8 cellular contexts compared by ENCODE assay signal in the genomic region with DNA sequence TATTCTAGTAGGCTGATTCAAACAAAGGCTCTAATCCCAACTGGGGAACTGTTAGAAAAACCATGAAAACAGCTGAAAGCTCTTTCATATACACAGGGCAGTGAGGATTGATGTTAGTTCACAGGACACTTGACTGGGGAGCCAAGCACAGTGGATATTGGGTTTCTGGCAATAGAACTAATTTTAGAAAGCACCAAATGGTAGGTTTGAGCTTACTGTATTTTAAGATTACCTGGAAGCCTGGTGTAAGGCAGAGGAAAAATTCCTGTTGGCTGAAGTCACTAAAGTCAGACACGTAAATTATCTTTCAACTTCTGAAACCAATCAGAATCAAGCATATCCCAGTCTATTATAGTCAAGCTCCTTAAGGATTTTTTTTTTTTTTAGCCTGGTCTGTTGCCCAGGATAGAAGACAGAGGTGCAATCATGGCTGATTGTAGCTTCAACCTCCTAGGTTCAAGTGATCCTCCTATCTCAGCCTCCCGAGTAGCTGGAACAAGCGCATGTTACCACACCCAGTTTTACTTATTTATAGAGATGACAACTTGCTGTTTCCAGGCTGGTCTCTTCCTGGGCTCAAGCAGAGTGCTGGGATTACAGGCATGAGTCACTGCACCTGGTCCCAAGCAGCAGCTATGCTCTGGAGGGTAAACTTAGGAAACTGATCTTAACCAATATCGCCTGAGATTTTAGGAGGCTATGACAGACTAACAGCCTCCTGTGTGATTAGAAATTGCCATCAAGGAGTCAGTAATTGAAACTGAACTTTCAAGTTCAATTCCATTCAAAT. TPM values are rescaled to one million over a fixed set of nuclear protein-coding genes. Genes with fewer than 3 reads are reported as not detected.
DNase-seq lines count a peak whose midpoint lies in the region; ATAC-seq and TF ChIP-seq lines count a peak whose summit lies in the region.

No MANE protein-coding gene starts in this region.

- ATAC-seq in activated T-helper 17 cell treated with anti-CD3 and anti-CD28 coated beads, Interleukin-2, amount 50 U/mL, for 72 hours (replicated peaks) = no peak
- ATAC-seq in HG03457 (IDR thresholded peaks at IDR 0.05; ENCODE audit: unreplicated experiment) (no peak), GM19463 (IDR thresholded peaks at IDR 0.05; ENCODE audit: unreplicated experiment) (no peak)

- H2BK15ac ChIP-seq in H9 (ENCODE audit: low read depth, low read length) = no peak overlapping the region

- H3K14ac ChIP-seq in H9 (ENCODE audit: insufficient read depth, low read length) = no peak overlapping the region

- peaks cover 27% of the 10 kb centered on the region; the same call in 1 of the 2 replicates for H3K79me2 ChIP-seq in H9 (ENCODE audit: insufficient read depth, low read length)

- H4K5ac ChIP-seq in H9 (ENCODE audit: insufficient read length, low read depth, low read length) = no peak overlapping the region

- H3K23ac ChIP-seq in H9 (ENCODE audit: insufficient read length, low read depth, low read length) = no peak overlapping the region

- H2BK12ac ChIP-seq in H9 (ENCODE audit: insufficient read length, low read depth, low read length) = no peak overlapping the region

- no peak overlapping the region for H3K27ac ChIP-seq in H9 (ENCODE audit: insufficient read length, low read depth, low read length)

- H3K27me3 Mint-ChIP-seq in H9 (ENCODE audit: low read depth) = peaks cover 5% of the 10 kb centered on the region; the same call in 1 of the 2 replicates
- no peaks in the 10 kb centered on the region for H3K27me3 Mint-ChIP-seq in activated T-helper 17 cell treated with anti-CD3 and anti-CD28 coated beads, Interleukin-2, amount 50 U/mL, for 72 hours

- DNase-seq in A172 (ENCODE audit: low spot score) = peak; percentile 71
- peak; percentile 36 for DNase-seq in H9
- peak; percentile 86 for DNase-seq in iris pigment epithelial cell (ENCODE audit: low read depth)
- DNase-seq in anterior cingulate cortex (lab: John Stamatoyannopoulos, UW) = no peak
- no peak for DNase-seq in NCI-H2171 (lab: John Stamatoyannopoulos, UW)

- H4K20me1 ChIP-seq in H9 (ENCODE audit: control insufficient read depth, insufficient read depth, insufficient read length) = peaks cover 3% of the 10 kb centered on the region

- H2AK5ac ChIP-seq in H9 (ENCODE audit: insufficient read length, low read length) = no peak overlapping the region

- H3K79me1 ChIP-seq in H9 (ENCODE audit: insufficient read depth, low read depth, low read length, poor library complexity, severe bottlenecking) = no peaks in the 10 kb centered on the region

- no peak overlapping the region for H2BK20ac ChIP-seq in H9 (ENCODE audit: low read depth, low read length, poor library complexity, severe bottlenecking)

- H3K27me3 ChIP-seq in H9 (ENCODE audit: insufficient read depth, low read length) = no peaks in the 10 kb centered on the region

- H3K23me2 ChIP-seq in H9 (ENCODE audit: insufficient read length, low read depth, low read length, poor library complexity, severe bottlenecking) = peaks cover 9% of the 10 kb centered on the region

- H3K9me3 Mint-ChIP-seq in H9 = peaks cover 6 to 10% of the 10 kb centered on the region in 2 experiments; a peak in 4 of 5 replicates
- peaks cover 4% of the 10 kb centered on the region for H3K9me3 Mint-ChIP-seq in activated T-helper 17 cell treated with anti-CD3 and anti-CD28 coated beads, Interleukin-2, amount 50 U/mL, for 72 hours

- peak overlapping the region; percentile 99 to 100 for H3K4me3 Mint-ChIP-seq in H9
- peak overlapping the region; percentile 94 for H3K4me3 Mint-ChIP-seq in activated T-helper 17 cell treated with anti-CD3 and anti-CD28 coated beads, Interleukin-2, amount 50 U/mL, for 72 hours

- H3K27ac Mint-ChIP-seq in H9 = peak overlapping the region; percentile 30 to 88 (median 68); a peak in 4 of 7 replicates
- H3K27ac Mint-ChIP-seq in activated T-helper 17 cell treated with anti-CD3 and anti-CD28 coated beads, Interleukin-2, amount 50 U/mL, for 72 hours = peak overlapping the region; percentile 99

- H2BK120ac ChIP-seq in H9 (ENCODE audit: low read depth, low read length, poor library complexity, severe bottlenecking) = no peak overlapping the region

- peak overlapping the region; percentile 39 for H3K9ac ChIP-seq in H9 (ENCODE audit: extremely low read depth, insufficient read length, low read length)

- H3K9me3 ChIP-seq in H9 (ENCODE audit: control insufficient read depth, low read depth, low read length) = no peaks in the 10 kb centered on the region

- no CpG with 5 or more reads among the region's 4 CpGs for WGBS in H9 (ENCODE audit: extremely low coverage, insufficient read length, low lambda C conversion rate)

- H3K4me1 Mint-ChIP-seq in H9 = peaks cover 43 to 44% of the 10 kb centered on the region in 2 experiments
- peaks cover 44% of the 10 kb centered on the region for H3K4me1 Mint-ChIP-seq in activated T-helper 17 cell treated with anti-CD3 and anti-CD28 coated beads, Interleukin-2, amount 50 U/mL, for 72 hours

- H2AFZ ChIP-seq in H9 (ENCODE audit: low read length) = no peak overlapping the region

- TF ChIP-seq CTCF in H9 (conservative IDR thresholded peaks at IDR 0.05) = no peak

- H4K91ac ChIP-seq in H9 (ENCODE audit: insufficient read length, low read depth, low read length) = no peak overlapping the region

- H4K8ac ChIP-seq in H9 (replicated peaks; ENCODE audit: insufficient read length, low read depth, low read length) = no peak overlapping the region

- peaks cover 46 to 55% (median 53%) of the 10 kb centered on the region in 3 experiments for H3K36me3 Mint-ChIP-seq in H9 (ENCODE audit: insufficient read depth in 1 of 3, low read depth in 3 of 3)
- peaks cover 71% of the 10 kb centered on the region for H3K36me3 Mint-ChIP-seq in activated T-helper 17 cell treated with anti-CD3 and anti-CD28 coated beads, Interleukin-2, amount 50 U/mL, for 72 hours (ENCODE audit: low read depth)

- H3K4ac ChIP-seq in H9 (ENCODE audit: low read depth, low read length) = no peak overlapping the region

- peak overlapping the region; percentile 93 for H3K4me2 ChIP-seq in H9 (ENCODE audit: insufficient read depth, insufficient read length, low read length)

- no peak overlapping the region for H3K56ac ChIP-seq in H9 (ENCODE audit: insufficient read length, low read depth, low read length)

- no peak overlapping the region for H3T11ph ChIP-seq in H9 (ENCODE audit: low read length)

- H2BK5ac ChIP-seq in H9 (ENCODE audit: insufficient read length, low read length) = no peak overlapping the region

- no peak overlapping the region for H3K18ac ChIP-seq in H9 (ENCODE audit: insufficient read length, low read depth, low read length)

- H3K4me1 ChIP-seq in H9 (ENCODE audit: insufficient read depth, low read length) = no peaks in the 10 kb centered on the region; the same call in 1 of the 2 replicates

RNA-seq across cellular contexts. Expression of gene SYNCRIP, which starts 32.5 kb away (rescaled TPM):
- 124 and 148 TPM in 2 replicates for total RNA-seq in A172 (2014; rRNA removed; shearing (Covaris generic))
- total RNA-seq in H9 (2021) = 189 and 199 TPM in 2 replicates
- 100 to 1,000 TPM; 106 to 175 TPM for total RNA-seq in activated T-helper 17 cell treated with anti-CD3 and anti-CD28 coated beads, Interleukin-2, amount 50 U/mL, for 72 hours

Comparison
In these comparisons a context has a peak if more than half of its experiments do, and no peak if none do; other contexts are left out.
1. DNase-seq: peak in A172 (single experiment), H9 (single experiment) and iris pigment epithelial cell (single experiment); none in anterior cingulate cortex (0 of 58) and NCI-H2171 (single experiment).